Comparison of ENCODE assay signal across 1 cellular context in the genomic region with DNA sequence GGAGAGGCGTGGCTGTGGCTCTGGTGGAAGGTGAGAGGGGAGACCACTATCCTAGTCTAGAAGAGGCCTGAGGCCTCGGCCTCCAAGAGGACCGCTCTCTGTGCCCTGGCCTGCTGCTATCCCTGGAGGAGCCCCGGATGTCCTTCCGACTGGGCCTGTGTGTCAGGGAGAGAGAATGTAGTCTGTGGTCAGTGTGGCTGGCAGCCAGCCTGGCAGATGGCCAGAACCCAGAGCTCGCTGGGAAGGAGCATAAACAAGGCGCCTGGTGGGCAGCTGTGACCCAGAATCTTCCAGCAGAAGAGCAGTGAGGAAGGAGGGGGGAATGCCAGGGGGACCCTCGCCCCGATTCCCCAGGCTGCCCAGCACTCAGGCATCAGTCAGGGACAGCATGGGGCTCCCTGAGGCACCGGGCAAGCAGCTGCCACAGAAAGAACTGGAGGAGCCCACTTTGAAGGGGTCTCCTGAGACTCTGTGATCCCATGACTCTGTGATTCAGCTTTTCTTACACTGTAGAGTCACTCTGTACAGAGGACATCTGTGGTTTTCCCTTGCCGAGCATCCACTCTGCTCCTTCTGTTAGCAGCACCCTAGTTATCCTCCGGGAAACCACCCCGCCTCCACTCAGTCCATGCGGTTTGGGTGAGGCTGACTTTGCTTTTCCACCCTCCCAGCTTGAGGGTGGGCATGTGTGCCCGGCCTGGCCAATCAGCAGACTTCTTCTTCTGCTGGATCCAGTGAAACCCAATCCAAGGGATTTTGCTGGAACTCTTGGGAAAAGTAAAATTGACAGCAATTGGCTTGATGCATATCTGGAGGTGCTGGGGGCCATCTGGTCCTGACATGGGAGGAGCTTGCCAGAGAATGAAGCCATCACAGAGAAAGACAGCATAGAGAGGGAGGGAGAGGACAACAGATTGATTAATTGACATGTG.
TF ChIP-seq lines count a peak whose summit lies in the region.

No MANE protein-coding gene starts in this region.

TF ChIP-seq in K562, 482 proteins besides CTCF, POLR2A, EP300 and RAD21 (continued from another document and continues in another):
- TF ChIP-seq, protein P1, sequence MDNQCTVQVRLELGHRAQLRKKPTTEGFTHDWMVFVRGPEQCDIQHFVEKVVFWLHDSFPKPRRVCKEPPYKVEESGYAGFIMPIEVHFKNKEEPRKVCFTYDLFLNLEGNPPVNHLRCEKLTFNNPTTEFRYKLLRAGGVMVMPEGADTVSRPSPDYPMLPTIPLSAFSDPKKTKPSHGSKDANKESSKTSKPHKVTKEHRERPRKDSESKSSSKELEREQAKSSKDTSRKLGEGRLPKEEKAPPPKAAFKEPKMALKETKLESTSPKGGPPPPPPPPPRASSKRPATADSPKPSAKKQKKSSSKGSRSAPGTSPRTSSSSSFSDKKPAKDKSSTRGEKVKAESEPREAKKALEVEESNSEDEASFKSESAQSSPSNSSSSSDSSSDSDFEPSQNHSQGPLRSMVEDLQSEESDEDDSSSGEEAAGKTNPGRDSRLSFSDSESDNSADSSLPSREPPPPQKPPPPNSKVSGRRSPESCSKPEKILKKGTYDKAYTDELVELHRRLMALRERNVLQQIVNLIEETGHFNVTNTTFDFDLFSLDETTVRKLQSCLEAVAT (IDR thresholded peaks at IDR 0.05), result no peak
- TF ChIP-seq, protein P2, sequence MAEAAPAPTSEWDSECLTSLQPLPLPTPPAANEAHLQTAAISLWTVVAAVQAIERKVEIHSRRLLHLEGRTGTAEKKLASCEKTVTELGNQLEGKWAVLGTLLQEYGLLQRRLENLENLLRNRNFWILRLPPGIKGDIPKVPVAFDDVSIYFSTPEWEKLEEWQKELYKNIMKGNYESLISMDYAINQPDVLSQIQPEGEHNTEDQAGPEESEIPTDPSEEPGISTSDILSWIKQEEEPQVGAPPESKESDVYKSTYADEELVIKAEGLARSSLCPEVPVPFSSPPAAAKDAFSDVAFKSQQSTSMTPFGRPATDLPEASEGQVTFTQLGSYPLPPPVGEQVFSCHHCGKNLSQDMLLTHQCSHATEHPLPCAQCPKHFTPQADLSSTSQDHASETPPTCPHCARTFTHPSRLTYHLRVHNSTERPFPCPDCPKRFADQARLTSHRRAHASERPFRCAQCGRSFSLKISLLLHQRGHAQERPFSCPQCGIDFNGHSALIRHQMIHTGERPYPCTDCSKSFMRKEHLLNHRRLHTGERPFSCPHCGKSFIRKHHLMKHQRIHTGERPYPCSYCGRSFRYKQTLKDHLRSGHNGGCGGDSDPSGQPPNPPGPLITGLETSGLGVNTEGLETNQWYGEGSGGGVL (CRISPR knock-in tag; IDR thresholded peaks at IDR 0.05), result no peak
- no peak for TF ChIP-seq HCFC1 (IDR thresholded peaks at IDR 0.05; ENCODE audit: low read depth, low read length)
- TF ChIP-seq, protein P3, sequence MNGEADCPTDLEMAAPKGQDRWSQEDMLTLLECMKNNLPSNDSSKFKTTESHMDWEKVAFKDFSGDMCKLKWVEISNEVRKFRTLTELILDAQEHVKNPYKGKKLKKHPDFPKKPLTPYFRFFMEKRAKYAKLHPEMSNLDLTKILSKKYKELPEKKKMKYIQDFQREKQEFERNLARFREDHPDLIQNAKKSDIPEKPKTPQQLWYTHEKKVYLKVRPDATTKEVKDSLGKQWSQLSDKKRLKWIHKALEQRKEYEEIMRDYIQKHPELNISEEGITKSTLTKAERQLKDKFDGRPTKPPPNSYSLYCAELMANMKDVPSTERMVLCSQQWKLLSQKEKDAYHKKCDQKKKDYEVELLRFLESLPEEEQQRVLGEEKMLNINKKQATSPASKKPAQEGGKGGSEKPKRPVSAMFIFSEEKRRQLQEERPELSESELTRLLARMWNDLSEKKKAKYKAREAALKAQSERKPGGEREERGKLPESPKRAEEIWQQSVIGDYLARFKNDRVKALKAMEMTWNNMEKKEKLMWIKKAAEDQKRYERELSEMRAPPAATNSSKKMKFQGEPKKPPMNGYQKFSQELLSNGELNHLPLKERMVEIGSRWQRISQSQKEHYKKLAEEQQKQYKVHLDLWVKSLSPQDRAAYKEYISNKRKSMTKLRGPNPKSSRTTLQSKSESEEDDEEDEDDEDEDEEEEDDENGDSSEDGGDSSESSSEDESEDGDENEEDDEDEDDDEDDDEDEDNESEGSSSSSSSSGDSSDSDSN (IDR thresholded peaks at IDR 0.05; ENCODE audit: borderline replicate concordance in 1 of 2, low read depth in 2 of 2, low read length in 2 of 2), result no peak
- TF ChIP-seq TAF7 (tag; IDR thresholded peaks at IDR 0.05), result no peak
- TF ChIP-seq NCOA1 (IDR thresholded peaks at IDR 0.05; ENCODE audit: low read depth), result no peak
- TF ChIP-seq SMAD4 (CRISPR knock-in tag; conservative IDR thresholded peaks at IDR 0.05), result peak; percentile 38; the same call in 1 of the 2 replicates
- no peak for TF ChIP-seq FIP1L1 (IDR thresholded peaks at IDR 0.05; ENCODE audit: low read depth, low read length, poor library complexity, severe bottlenecking)
- no peak for TF ChIP-seq HDAC2 (IDR thresholded peaks at IDR 0.05)
- TF ChIP-seq PREB (CRISPR knock-in tag; IDR thresholded peaks at IDR 0.05), result no peak
- no peak for TF ChIP-seq ZNF778 (CRISPR knock-in tag; IDR thresholded peaks at IDR 0.05)
- peak; percentile 28; the same call in 1 of the 2 replicates for TF ChIP-seq TEAD4 (IDR thresholded peaks at IDR 0.05; ENCODE audit: low read length)
- no peak for TF ChIP-seq TEAD4 (CRISPR knock-in tag; IDR thresholded peaks at IDR 0.05; ENCODE audit: borderline replicate concordance)
- TF ChIP-seq ATF2 (CRISPR knock-in tag; IDR thresholded peaks at IDR 0.05), result no peak
- TF ChIP-seq MAFG (tag; conservative IDR thresholded peaks at IDR 0.05), result no peak
- no peak for TF ChIP-seq ZNF431 (CRISPR knock-in tag; IDR thresholded peaks at IDR 0.05)
- 0 out of 2 replicates have a peak, but pooled peaks have one; percentile 46 for TF ChIP-seq ETV5 (CRISPR knock-in tag; IDR thresholded peaks at IDR 0.05; ENCODE audit: low read depth)
- no peak for TF ChIP-seq SFPQ (IDR thresholded peaks at IDR 0.05; ENCODE audit: low read depth, low read length)
- no peak for TF ChIP-seq FOXA1 (IDR thresholded peaks at IDR 0.05; ENCODE audit: borderline replicate concordance)
- no peak for TF ChIP-seq POLR2G (IDR thresholded peaks at IDR 0.05; ENCODE audit: low read depth, low read length)
- no peak for TF ChIP-seq NR4A1 (CRISPR knock-in tag; IDR thresholded peaks at IDR 0.05)
- TF ChIP-seq NR4A1 (tag; IDR thresholded peaks at IDR 0.05), result no peak
- TF ChIP-seq, protein P4, sequence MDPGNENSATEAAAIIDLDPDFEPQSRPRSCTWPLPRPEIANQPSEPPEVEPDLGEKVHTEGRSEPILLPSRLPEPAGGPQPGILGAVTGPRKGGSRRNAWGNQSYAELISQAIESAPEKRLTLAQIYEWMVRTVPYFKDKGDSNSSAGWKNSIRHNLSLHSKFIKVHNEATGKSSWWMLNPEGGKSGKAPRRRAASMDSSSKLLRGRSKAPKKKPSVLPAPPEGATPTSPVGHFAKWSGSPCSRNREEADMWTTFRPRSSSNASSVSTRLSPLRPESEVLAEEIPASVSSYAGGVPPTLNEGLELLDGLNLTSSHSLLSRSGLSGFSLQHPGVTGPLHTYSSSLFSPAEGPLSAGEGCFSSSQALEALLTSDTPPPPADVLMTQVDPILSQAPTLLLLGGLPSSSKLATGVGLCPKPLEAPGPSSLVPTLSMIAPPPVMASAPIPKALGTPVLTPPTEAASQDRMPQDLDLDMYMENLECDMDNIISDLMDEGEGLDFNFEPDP (CRISPR knock-in tag; IDR thresholded peaks at IDR 0.05), result no peak
- no peak for TF ChIP-seq PBX2 (CRISPR knock-in tag; IDR thresholded peaks at IDR 0.05; ENCODE audit: low read depth)
- TF ChIP-seq PBX2 (tag; conservative IDR thresholded peaks at IDR 0.05; ENCODE audit: low read depth), result 0 out of 2 replicates have a peak, but pooled peaks have one; percentile 23
- no peak for TF ChIP-seq U2AF1 (optimal IDR thresholded peaks at IDR 0.05; ENCODE audit: low read depth, low read length)
- TF ChIP-seq NRF1 (conservative IDR thresholded peaks at IDR 0.05 in 1 of 2, IDR thresholded peaks at IDR 0.05 in 1 of 2), result no peak
- TF ChIP-seq ZNF263 (CRISPR knock-in tag; IDR thresholded peaks at IDR 0.05; ENCODE audit: borderline replicate concordance), result no peak
- no peak for TF ChIP-seq PHTF2 (CRISPR knock-in tag; IDR thresholded peaks at IDR 0.05)
- TF ChIP-seq ETV1 (tag; conservative IDR thresholded peaks at IDR 0.05; ENCODE audit: low read depth), result peak; percentile 72; the same call in 1 of the 2 replicates
- TF ChIP-seq, protein P5, sequence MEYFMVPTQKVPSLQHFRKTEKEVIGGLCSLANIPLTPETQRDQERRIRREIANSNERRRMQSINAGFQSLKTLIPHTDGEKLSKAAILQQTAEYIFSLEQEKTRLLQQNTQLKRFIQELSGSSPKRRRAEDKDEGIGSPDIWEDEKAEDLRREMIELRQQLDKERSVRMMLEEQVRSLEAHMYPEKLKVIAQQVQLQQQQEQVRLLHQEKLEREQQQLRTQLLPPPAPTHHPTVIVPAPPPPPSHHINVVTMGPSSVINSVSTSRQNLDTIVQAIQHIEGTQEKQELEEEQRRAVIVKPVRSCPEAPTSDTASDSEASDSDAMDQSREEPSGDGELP (CRISPR knock-in tag; IDR thresholded peaks at IDR 0.05; ENCODE audit: borderline replicate concordance), result peak; percentile 23; the same call in 1 of the 2 replicates
- TF ChIP-seq SPI1 (IDR thresholded peaks at IDR 0.05; ENCODE audit: borderline replicate concordance, low read depth, low read length), result no peak
- TF ChIP-seq ERF (CRISPR knock-in tag; IDR thresholded peaks at IDR 0.05), result no peak
- no peak for TF ChIP-seq REST (CRISPR knock-in tag; IDR thresholded peaks at IDR 0.05; ENCODE audit: low read depth)
- TF ChIP-seq SP1 (CRISPR knock-in tag; IDR thresholded peaks at IDR 0.05), result no peak
